ENCODE assay signal across 1 cellular context in the genomic region with DNA sequence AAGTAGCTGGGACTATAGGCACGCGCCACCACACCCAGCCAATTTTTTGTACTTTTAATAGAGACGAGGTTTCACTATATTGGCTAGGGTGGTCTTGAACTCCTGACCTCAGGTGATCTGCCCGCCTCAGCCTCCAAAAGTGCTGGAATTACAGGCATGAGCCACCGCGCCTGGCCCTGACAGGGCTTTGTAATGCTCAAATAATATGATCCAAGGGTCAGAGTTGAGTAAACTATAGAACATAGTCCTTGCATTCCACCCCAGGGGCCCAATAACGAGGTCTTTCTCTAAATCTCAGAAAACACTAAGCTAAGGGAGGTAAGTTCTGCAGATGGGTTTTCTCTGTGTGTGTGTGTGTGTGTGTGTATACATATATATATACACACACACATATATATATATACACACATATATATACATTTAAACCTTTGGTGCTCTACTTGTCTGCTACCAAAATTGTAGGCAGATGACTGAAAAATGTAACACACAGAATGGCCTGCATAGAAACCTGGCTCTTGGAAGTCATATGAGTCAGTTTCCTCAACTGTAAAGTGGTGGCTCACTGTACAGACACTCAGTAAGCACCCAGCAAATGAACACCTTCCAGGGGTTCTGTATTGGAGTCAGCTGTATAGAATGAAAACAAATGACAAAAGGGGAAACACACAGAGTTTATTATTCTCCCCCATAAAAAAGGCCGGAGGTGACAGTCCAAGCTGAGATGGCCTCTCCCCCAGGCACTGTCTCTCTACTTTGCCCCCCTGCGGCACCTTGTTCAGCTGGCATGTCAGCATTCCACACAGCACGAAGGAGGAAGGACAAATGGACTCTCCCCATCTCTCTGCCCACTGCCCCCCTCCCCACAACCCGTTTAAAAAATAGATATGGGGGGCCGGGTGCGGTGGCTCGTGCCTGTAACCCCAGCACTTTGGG.
TF ChIP-seq lines count a peak whose summit lies in the region.

No MANE protein-coding gene starts in this region.

TF ChIP-seq in HepG2, 621 proteins besides CTCF, POLR2A, EP300 and RAD21 (continued from another document and continues in another):
- TF ChIP-seq, protein P1, sequence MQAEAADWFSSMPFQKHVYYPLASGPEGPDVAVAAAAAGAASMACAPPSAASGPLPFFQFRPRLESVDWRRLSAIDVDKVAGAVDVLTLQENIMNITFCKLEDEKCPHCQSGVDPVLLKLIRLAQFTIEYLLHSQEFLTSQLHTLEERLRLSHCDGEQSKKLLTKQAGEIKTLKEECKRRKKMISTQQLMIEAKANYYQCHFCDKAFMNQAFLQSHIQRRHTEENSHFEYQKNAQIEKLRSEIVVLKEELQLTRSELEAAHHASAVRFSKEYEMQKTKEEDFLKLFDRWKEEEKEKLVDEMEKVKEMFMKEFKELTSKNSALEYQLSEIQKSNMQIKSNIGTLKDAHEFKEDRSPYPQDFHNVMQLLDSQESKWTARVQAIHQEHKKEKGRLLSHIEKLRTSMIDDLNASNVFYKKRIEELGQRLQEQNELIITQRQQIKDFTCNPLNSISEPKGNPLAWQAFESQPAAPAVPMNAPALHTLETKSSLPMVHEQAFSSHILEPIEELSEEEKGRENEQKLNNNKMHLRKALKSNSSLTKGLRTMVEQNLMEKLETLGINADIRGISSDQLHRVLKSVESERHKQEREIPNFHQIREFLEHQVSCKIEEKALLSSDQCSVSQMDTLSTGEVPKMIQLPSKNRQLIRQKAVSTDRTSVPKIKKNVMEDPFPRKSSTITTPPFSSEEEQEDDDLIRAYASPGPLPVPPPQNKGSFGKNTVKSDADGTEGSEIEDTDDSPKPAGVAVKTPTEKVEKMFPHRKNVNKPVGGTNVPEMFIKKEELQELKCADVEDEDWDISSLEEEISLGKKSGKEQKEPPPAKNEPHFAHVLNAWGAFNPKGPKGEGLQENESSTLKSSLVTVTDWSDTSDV (CRISPR knock-in tag; IDR thresholded peaks at IDR 0.05): no peak
- TF ChIP-seq, protein P2, sequence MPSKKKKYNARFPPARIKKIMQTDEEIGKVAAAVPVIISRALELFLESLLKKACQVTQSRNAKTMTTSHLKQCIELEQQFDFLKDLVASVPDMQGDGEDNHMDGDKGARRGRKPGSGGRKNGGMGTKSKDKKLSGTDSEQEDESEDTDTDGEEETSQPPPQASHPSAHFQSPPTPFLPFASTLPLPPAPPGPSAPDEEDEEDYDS (CRISPR knock-in tag; IDR thresholded peaks at IDR 0.05): no peak
- TF ChIP-seq, protein P3, sequence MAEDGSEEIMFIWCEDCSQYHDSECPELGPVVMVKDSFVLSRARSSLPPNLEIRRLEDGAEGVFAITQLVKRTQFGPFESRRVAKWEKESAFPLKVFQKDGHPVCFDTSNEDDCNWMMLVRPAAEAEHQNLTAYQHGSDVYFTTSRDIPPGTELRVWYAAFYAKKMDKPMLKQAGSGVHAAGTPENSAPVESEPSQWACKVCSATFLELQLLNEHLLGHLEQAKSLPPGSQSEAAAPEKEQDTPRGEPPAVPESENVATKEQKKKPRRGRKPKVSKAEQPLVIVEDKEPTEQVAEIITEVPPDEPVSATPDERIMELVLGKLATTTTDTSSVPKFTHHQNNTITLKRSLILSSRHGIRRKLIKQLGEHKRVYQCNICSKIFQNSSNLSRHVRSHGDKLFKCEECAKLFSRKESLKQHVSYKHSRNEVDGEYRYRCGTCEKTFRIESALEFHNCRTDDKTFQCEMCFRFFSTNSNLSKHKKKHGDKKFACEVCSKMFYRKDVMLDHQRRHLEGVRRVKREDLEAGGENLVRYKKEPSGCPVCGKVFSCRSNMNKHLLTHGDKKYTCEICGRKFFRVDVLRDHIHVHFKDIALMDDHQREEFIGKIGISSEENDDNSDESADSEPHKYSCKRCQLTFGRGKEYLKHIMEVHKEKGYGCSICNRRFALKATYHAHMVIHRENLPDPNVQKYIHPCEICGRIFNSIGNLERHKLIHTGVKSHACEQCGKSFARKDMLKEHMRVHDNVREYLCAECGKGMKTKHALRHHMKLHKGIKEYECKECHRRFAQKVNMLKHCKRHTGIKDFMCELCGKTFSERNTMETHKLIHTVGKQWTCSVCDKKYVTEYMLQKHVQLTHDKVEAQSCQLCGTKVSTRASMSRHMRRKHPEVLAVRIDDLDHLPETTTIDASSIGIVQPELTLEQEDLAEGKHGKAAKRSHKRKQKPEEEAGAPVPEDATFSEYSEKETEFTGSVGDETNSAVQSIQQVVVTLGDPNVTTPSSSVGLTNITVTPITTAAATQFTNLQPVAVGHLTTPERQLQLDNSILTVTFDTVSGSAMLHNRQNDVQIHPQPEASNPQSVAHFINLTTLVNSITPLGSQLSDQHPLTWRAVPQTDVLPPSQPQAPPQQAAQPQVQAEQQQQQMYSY (CRISPR knock-in tag; IDR thresholded peaks at IDR 0.05): no peak
- no peak for TF ChIP-seq MLLT10 (CRISPR knock-in tag; IDR thresholded peaks at IDR 0.05)
- TF ChIP-seq, protein P4, sequence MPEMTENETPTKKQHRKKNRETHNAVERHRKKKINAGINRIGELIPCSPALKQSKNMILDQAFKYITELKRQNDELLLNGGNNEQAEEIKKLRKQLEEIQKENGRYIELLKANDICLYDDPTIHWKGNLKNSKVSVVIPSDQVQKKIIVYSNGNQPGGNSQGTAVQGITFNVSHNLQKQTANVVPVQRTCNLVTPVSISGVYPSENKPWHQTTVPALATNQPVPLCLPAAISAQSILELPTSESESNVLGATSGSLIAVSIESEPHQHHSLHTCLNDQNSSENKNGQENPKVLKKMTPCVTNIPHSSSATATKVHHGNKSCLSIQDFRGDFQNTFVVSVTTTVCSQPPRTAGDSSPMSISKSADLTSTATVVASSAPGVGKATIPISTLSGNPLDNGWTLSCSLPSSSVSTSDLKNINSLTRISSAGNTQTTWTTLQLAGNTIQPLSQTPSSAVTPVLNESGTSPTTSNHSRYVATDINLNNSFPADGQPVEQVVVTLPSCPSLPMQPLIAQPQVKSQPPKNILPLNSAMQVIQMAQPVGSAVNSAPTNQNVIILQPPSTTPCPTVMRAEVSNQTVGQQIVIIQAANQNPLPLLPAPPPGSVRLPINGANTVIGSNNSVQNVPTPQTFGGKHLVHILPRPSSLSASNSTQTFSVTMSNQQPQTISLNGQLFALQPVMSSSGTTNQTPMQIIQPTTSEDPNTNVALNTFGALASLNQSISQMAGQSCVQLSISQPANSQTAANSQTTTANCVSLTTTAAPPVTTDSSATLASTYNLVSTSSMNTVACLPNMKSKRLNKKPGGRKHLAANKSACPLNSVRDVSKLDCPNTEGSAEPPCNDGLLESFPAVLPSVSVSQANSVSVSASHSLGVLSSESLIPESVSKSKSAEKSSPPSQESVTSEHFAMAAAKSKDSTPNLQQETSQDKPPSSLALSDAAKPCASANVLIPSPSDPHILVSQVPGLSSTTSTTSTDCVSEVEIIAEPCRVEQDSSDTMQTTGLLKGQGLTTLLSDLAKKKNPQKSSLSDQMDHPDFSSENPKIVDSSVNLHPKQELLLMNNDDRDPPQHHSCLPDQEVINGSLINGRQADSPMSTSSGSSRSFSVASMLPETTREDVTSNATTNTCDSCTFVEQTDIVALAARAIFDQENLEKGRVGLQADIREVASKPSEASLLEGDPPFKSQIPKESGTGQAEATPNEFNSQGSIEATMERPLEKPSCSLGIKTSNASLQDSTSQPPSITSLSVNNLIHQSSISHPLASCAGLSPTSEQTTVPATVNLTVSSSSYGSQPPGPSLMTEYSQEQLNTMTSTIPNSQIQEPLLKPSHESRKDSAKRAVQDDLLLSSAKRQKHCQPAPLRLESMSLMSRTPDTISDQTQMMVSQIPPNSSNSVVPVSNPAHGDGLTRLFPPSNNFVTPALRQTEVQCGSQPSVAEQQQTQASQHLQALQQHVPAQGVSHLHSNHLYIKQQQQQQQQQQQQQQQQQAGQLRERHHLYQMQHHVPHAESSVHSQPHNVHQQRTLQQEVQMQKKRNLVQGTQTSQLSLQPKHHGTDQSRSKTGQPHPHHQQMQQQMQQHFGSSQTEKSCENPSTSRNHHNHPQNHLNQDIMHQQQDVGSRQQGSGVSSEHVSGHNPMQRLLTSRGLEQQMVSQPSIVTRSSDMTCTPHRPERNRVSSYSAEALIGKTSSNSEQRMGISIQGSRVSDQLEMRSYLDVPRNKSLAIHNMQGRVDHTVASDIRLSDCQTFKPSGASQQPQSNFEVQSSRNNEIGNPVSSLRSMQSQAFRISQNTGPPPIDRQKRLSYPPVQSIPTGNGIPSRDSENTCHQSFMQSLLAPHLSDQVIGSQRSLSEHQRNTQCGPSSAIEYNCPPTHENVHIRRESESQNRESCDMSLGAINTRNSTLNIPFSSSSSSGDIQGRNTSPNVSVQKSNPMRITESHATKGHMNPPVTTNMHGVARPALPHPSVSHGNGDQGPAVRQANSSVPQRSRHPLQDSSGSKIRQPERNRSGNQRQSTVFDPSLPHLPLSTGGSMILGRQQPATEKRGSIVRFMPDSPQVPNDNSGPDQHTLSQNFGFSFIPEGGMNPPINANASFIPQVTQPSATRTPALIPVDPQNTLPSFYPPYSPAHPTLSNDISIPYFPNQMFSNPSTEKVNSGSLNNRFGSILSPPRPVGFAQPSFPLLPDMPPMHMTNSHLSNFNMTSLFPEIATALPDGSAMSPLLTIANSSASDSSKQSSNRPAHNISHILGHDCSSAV (CRISPR knock-in tag; IDR thresholded peaks at IDR 0.05; ENCODE audit: borderline replicate concordance): no peak
- no peak for TF ChIP-seq CBX1 (IDR thresholded peaks at IDR 0.05; ENCODE audit: low read depth)
- TF ChIP-seq, protein P5, sequence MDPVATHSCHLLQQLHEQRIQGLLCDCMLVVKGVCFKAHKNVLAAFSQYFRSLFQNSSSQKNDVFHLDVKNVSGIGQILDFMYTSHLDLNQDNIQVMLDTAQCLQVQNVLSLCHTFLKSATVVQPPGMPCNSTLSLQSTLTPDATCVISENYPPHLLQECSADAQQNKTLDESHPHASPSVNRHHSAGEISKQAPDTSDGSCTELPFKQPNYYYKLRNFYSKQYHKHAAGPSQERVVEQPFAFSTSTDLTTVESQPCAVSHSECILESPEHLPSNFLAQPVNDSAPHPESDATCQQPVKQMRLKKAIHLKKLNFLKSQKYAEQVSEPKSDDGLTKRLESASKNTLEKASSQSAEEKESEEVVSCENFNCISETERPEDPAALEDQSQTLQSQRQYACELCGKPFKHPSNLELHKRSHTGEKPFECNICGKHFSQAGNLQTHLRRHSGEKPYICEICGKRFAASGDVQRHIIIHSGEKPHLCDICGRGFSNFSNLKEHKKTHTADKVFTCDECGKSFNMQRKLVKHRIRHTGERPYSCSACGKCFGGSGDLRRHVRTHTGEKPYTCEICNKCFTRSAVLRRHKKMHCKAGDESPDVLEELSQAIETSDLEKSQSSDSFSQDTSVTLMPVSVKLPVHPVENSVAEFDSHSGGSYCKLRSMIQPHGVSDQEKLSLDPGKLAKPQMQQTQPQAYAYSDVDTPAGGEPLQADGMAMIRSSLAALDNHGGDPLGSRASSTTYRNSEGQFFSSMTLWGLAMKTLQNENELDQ (CRISPR knock-in tag; IDR thresholded peaks at IDR 0.05; ENCODE audit: borderline replicate concordance): no peak
- TF ChIP-seq U2AF2 (IDR thresholded peaks at IDR 0.05; ENCODE audit: low read depth, low read length): no peak
- no peak for TF ChIP-seq ZFAT (CRISPR knock-in tag; conservative IDR thresholded peaks at IDR 0.05)
- TF ChIP-seq ZNF530 (CRISPR knock-in tag; IDR thresholded peaks at IDR 0.05; ENCODE audit: low read depth): no peak
- TF ChIP-seq ATRX (CRISPR knock-in tag; IDR thresholded peaks at IDR 0.05; ENCODE audit: borderline replicate concordance): no peak
- TF ChIP-seq, protein P6, sequence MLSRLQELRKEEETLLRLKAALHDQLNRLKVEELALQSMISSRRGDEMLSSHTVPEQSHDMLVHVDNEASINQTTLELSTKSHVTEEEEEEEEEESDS (CRISPR knock-in tag; IDR thresholded peaks at IDR 0.05; ENCODE audit: borderline replicate concordance): no peak
- TF ChIP-seq, protein P7, sequence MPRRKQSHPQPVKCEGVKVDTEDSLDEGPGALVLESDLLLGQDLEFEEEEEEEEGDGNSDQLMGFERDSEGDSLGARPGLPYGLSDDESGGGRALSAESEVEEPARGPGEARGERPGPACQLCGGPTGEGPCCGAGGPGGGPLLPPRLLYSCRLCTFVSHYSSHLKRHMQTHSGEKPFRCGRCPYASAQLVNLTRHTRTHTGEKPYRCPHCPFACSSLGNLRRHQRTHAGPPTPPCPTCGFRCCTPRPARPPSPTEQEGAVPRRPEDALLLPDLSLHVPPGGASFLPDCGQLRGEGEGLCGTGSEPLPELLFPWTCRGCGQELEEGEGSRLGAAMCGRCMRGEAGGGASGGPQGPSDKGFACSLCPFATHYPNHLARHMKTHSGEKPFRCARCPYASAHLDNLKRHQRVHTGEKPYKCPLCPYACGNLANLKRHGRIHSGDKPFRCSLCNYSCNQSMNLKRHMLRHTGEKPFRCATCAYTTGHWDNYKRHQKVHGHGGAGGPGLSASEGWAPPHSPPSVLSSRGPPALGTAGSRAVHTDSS (CRISPR knock-in tag; conservative IDR thresholded peaks at IDR 0.05): no peak
- no peak for TF ChIP-seq ZNF160 (CRISPR knock-in tag; IDR thresholded peaks at IDR 0.05)
- no peak for TF ChIP-seq ZNF775 (CRISPR knock-in tag; IDR thresholded peaks at IDR 0.05; ENCODE audit: borderline replicate concordance)
- no peak for TF ChIP-seq CREB1 (IDR thresholded peaks at IDR 0.05)
- TF ChIP-seq CREB1 (CRISPR knock-in tag; IDR thresholded peaks at IDR 0.05): no peak; the same call in 1 of the 2 replicates
- no peak for TF ChIP-seq FOXC1 (CRISPR knock-in tag; IDR thresholded peaks at IDR 0.05; ENCODE audit: borderline replicate concordance)
- TF ChIP-seq, protein P8, sequence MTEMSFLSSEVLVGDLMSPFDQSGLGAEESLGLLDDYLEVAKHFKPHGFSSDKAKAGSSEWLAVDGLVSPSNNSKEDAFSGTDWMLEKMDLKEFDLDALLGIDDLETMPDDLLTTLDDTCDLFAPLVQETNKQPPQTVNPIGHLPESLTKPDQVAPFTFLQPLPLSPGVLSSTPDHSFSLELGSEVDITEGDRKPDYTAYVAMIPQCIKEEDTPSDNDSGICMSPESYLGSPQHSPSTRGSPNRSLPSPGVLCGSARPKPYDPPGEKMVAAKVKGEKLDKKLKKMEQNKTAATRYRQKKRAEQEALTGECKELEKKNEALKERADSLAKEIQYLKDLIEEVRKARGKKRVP (CRISPR knock-in tag; IDR thresholded peaks at IDR 0.05): no peak
- TF ChIP-seq ZSCAN12 (CRISPR knock-in tag; IDR thresholded peaks at IDR 0.05): no peak
- TF ChIP-seq, protein P9, sequence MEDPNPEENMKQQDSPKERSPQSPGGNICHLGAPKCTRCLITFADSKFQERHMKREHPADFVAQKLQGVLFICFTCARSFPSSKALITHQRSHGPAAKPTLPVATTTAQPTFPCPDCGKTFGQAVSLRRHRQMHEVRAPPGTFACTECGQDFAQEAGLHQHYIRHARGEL (CRISPR knock-in tag; IDR thresholded peaks at IDR 0.05): no peak
- no peak for TF ChIP-seq ZNF619 (CRISPR knock-in tag; IDR thresholded peaks at IDR 0.05)
- no peak for TF ChIP-seq HNRNPLL (IDR thresholded peaks at IDR 0.05; ENCODE audit: low read depth, low read length, poor library complexity, severe bottlenecking)
- TF ChIP-seq NFE2 (CRISPR knock-in tag; IDR thresholded peaks at IDR 0.05): no peak
- no peak for TF ChIP-seq KLF13 (CRISPR knock-in tag; IDR thresholded peaks at IDR 0.05)
- TF ChIP-seq, protein P10, sequence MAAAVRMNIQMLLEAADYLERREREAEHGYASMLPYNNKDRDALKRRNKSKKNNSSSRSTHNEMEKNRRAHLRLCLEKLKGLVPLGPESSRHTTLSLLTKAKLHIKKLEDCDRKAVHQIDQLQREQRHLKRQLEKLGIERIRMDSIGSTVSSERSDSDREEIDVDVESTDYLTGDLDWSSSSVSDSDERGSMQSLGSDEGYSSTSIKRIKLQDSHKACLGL (CRISPR knock-in tag; IDR thresholded peaks at IDR 0.05): no peak
- TF ChIP-seq SCMH1 (CRISPR knock-in tag; IDR thresholded peaks at IDR 0.05; ENCODE audit: borderline replicate concordance): no peak
